ENCODE assay signal across 9 cellular contexts in the genomic region with DNA sequence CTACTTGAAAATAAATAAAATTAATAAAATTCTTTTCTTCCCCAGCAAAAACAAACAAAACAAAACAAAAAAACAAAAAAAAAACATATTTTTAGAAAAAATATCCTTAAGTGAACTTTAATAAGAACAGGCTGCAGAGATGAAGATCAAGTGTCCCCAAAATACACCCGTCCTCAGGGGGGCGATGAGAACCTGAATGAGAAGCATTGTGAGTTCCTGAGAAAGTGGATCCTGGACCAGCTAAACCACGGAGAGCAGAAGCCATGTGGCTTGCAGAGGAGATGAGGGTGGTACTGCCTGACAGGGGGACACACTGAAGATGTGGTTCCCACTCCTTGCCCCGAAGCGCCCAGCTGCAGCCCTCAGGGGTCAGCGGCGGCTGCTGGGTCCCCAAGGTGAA.
DNase-seq lines count a peak whose midpoint lies in the region; ATAC-seq and TF ChIP-seq lines count a peak whose summit lies in the region.
"Had no signal": no experiment of that assay in that cellular context is flagged by ENCODE, and none has a peak within 500 bp of the region (broad histone marks: within the 10 kb centered on the region; RNA-seq: fewer than 3 reads in every experiment).

No MANE protein-coding gene starts in this region.

- H3K4me1 ChIP-seq in breast epithelium (peaks cover 3 to 8% of the 10 kb centered on the region in 2 donors), subcutaneous abdominal adipose tissue (ENCODE audit: control insufficient read depth in 5 of 5, insufficient read depth in 5 of 5, low read length in 5 of 5) (peaks cover 5 to 52% (median 17%) of the 10 kb centered on the region in 5 donors)

- H3K4me3 ChIP-seq in breast epithelium (no peak overlapping the region), subcutaneous abdominal adipose tissue (ENCODE audit: low read depth in 1 of 5, low read length in 5 of 5) (no peak overlapping the region)

- CTCF ChIA-PET in MCF 10A (lab: Yijun Ruan, JAX), result interaction anchor here (0.7 to 6.2 kb wide), 4 partner anchors 15 to 785 kb away, joined by 3 to 54 read pairs (median 3); no protein-coding TSS in a partner anchor

- TF ChIP-seq POLR2A in breast epithelium (IDR thresholded peaks at IDR 0.05), result no peak

- no peak overlapping the region for H3K9ac ChIP-seq in subcutaneous abdominal adipose tissue (ENCODE audit: low read length in 5 of 5)

- H3K36me3 ChIP-seq in breast epithelium, result no peaks in the 10 kb centered on the region
- peaks cover 0 to 46% (median 39%) of the 10 kb centered on the region in 5 donors for H3K36me3 ChIP-seq in subcutaneous abdominal adipose tissue (ENCODE audit: control insufficient read depth in 5 of 5, insufficient read depth in 5 of 5, low read length in 5 of 5)

- H3K27me3 ChIP-seq in breast epithelium (no peaks in the 10 kb centered on the region), subcutaneous abdominal adipose tissue (ENCODE audit: control insufficient read depth in 5 of 5, insufficient read depth in 4 of 5, low read length in 5 of 5) (no peaks in the 10 kb centered on the region)

- no peaks in the 10 kb centered on the region for H3K9me3 ChIP-seq in breast epithelium
- no peaks in the 10 kb centered on the region for H3K9me3 ChIP-seq in subcutaneous abdominal adipose tissue (ENCODE audit: control insufficient read depth in 5 of 5, low read length in 5 of 5)

- POLR2A ChIA-PET in MCF 10A (lab: Yijun Ruan, JAX), result no interaction called here

- ATAC-seq in HG03439 (IDR thresholded peaks at IDR 0.05; ENCODE audit: unreplicated experiment), result no peak
- ATAC-seq in HG02840 (IDR thresholded peaks at IDR 0.05; ENCODE audit: low FRiP score, unreplicated experiment), result no peak
- ATAC-seq: Panc1 had no signal

- no peak overlapping the region for H3K4me3 Mint-ChIP-seq in MCF 10A (ENCODE audit: unreplicated experiment)
- H3K4me3 Mint-ChIP-seq in dendritic cell treated with granulocyte-macrophage colony-stimulating factor and Interleukin-4, amounts not matched to agents 40 ng/mL and 50 ng/mL, for 4 days, result no peak overlapping the region

- no peaks in the 10 kb centered on the region for H3K27me3 Mint-ChIP-seq in MCF 10A (ENCODE audit: insufficient read depth, unreplicated experiment)
- no peaks in the 10 kb centered on the region for H3K27me3 Mint-ChIP-seq in dendritic cell treated with granulocyte-macrophage colony-stimulating factor and Interleukin-4, amounts not matched to agents 40 ng/mL and 50 ng/mL, for 4 days

- intact Hi-C loops in MCF 10A (cut with micrococcal nuclease) (no loop called here), breast epithelium (cut with DNase I; ENCODE audit: low total_unique reads) (no loop called here)
- intact Hi-C loops in dendritic cell treated with granulocyte-macrophage colony-stimulating factor and Interleukin-4, amounts not matched to agents 40 ng/mL and 50 ng/mL, for 4 days (cut with micrococcal nuclease), result no loop called here

- DNase-seq in MCF 10A (ENCODE audit: unreplicated experiment), result peak; percentile 66
- no peak for DNase-seq in breast epithelium (ENCODE audit: low spot score in 2 of 2)
- DNase-seq in NCI-H1092 (lab: John Stamatoyannopoulos, UW), result peak; percentile 16
- no peak for DNase-seq in NCI-H226

- peaks cover 14% of the 10 kb centered on the region for H3K36me3 Mint-ChIP-seq in MCF 10A (ENCODE audit: insufficient read depth, unreplicated experiment)
- peaks cover 39% of the 10 kb centered on the region for H3K36me3 Mint-ChIP-seq in dendritic cell treated with granulocyte-macrophage colony-stimulating factor and Interleukin-4, amounts not matched to agents 40 ng/mL and 50 ng/mL, for 4 days (ENCODE audit: low read depth)

- no peak overlapping the region for H3K27ac Mint-ChIP-seq in MCF 10A (ENCODE audit: low read depth, unreplicated experiment)
- peak overlapping the region; percentile 12 for H3K27ac Mint-ChIP-seq in dendritic cell treated with granulocyte-macrophage colony-stimulating factor and Interleukin-4, amounts not matched to agents 40 ng/mL and 50 ng/mL, for 4 days

- TF ChIP-seq CTCF in MCF 10A (IDR thresholded peaks at IDR 0.05; ENCODE audit: unreplicated experiment) (peak; percentile 44), breast epithelium (IDR thresholded peaks at IDR 0.05) (no peak)

- no TSS peak for BruUV-seq in MCF 10A (replicated peaks; lab: Mats Ljungman, UMichigan)

- H3K27ac ChIP-seq in breast epithelium (no peak overlapping the region), subcutaneous abdominal adipose tissue (ENCODE audit: low read depth, low read length) (peak overlapping the region; percentile 30)

- H3K4me1 Mint-ChIP-seq in MCF 10A (ENCODE audit: insufficient read depth, unreplicated experiment), result no peaks in the 10 kb centered on the region
- H3K4me1 Mint-ChIP-seq in dendritic cell treated with granulocyte-macrophage colony-stimulating factor and Interleukin-4, amounts not matched to agents 40 ng/mL and 50 ng/mL, for 4 days (ENCODE audit: low read depth), result peaks cover 54% of the 10 kb centered on the region

- no peaks in the 10 kb centered on the region for H3K9me3 Mint-ChIP-seq in MCF 10A (ENCODE audit: unreplicated experiment)
- H3K9me3 Mint-ChIP-seq in dendritic cell treated with granulocyte-macrophage colony-stimulating factor and Interleukin-4, amounts not matched to agents 40 ng/mL and 50 ng/mL, for 4 days, result no peaks in the 10 kb centered on the region

Comparison
In these comparisons a context has a peak if more than half of its experiments do, and no peak if none do; other contexts are left out.
1. DNase-seq: peak in MCF 10A (single experiment) and NCI-H1092 (single experiment); none in breast epithelium (0 of 2) and NCI-H226 (single experiment).